ENCODE assay signal across 12 cellular contexts in genomic region chr3:49902511-49903345, GRCh38. TPM values are rescaled to one million over a fixed set of nuclear protein-coding genes. Genes with fewer than 3 reads are reported as not detected.
DNase-seq lines count a peak whose midpoint lies in the region; ATAC-seq and TF ChIP-seq lines count a peak whose summit lies in the region.
"Had no signal": no experiment of that assay in that cellular context is flagged by ENCODE, and none has a peak within 500 bp of the region (broad histone marks: within the 10 kb centered on the region; RNA-seq: fewer than 3 reads in every experiment).

No MANE protein-coding gene starts in this region.

- no peak for TF ChIP-seq CTCF in activated CD8-positive, alpha-beta T cell treated with anti-CD3 and anti-CD28 coated beads for 36 hours (IDR thresholded peaks at IDR 0.05)
- TF ChIP-seq CTCF in esophagus squamous epithelium (IDR thresholded peaks at IDR 0.05), result no peak
- no peak for TF ChIP-seq CTCF in suprapubic skin (IDR thresholded peaks at IDR 0.05)

- H3K9me3 ChIP-seq in esophagus squamous epithelium (no peaks in the 10 kb centered on the region), suprapubic skin (no peaks in the 10 kb centered on the region)
- H3K9me3 ChIP-seq: prostate gland had no signal

- H3K4me3 ChIP-seq in esophagus squamous epithelium, result peak overlapping the region; percentile 28 to 63 (median 50)
- peak overlapping the region; percentile 52 for H3K4me3 ChIP-seq in suprapubic skin

- H3K27ac ChIP-seq in esophagus squamous epithelium (peak overlapping the region; percentile 84 to 91 (median 88)), suprapubic skin (peak overlapping the region; percentile 82), caudate nucleus (ENCODE audit: low read depth, low read length) (no peak overlapping the region)

- CTCF ChIA-PET in activated CD8-positive, alpha-beta T cell treated with anti-CD3 and anti-CD28 coated beads, Interleukin-2, amount 10 ng/mL, durations not matched to agents 7 days and 5 days (lab: Charles Lee), result interaction anchor here (0.7 to 2.9 kb wide), 3 partner anchors 44 to 63 kb away, joined by 3 to 15 read pairs (median 11); no protein-coding TSS in a partner anchor
- CTCF ChIA-PET in activated CD8-positive, alpha-beta T cell treated with anti-CD3 and anti-CD28 coated beads for 36 hours (lab: Charles Lee), result interaction anchor here (1.3 to 3.4 kb wide), 2 partner anchors 63 to 100 kb away, joined by 4 to 12 read pairs; partner anchors contain the start of gene INKA1

- peaks cover 39% of the 10 kb centered on the region for H3K4me1 Mint-ChIP-seq in activated CD8-positive, alpha-beta T cell treated with anti-CD3 and anti-CD28 coated beads, Interleukin-2, amount 10 ng/mL, durations not matched to agents 7 days and 5 days (ENCODE audit: low read depth)
- peaks cover 20% of the 10 kb centered on the region for H3K4me1 Mint-ChIP-seq in activated CD8-positive, alpha-beta T cell treated with anti-CD3 and anti-CD28 coated beads for 36 hours (ENCODE audit: low read depth)

- H3K36me3 Mint-ChIP-seq in activated CD8-positive, alpha-beta T cell treated with anti-CD3 and anti-CD28 coated beads, Interleukin-2, amount 10 ng/mL, durations not matched to agents 7 days and 5 days (ENCODE audit: low read depth), result peaks cover 3% of the 10 kb centered on the region
- H3K36me3 Mint-ChIP-seq in activated CD8-positive, alpha-beta T cell treated with anti-CD3 and anti-CD28 coated beads for 36 hours (ENCODE audit: low read depth), result peaks cover 2% of the 10 kb centered on the region
- H3K36me3 Mint-ChIP-seq: activated CD4-positive, alpha-beta memory T cell treated with anti-CD3 and anti-CD28 coated beads for 36 hours had no signal

- WGBS in esophagus squamous epithelium, 2 donors, result 40 to 60% methylated on average over 1 to 13 of the region's 44 CpGs
- 74% methylated on average over 31 of the region's 44 CpGs for WGBS in suprapubic skin

- TF ChIP-seq POLR2A in esophagus squamous epithelium (IDR thresholded peaks at IDR 0.05) (no peak), suprapubic skin (IDR thresholded peaks at IDR 0.05) (no peak)

- H3K4me3 Mint-ChIP-seq in activated CD8-positive, alpha-beta T cell treated with anti-CD3 and anti-CD28 coated beads, Interleukin-2, amount 10 ng/mL, durations not matched to agents 7 days and 5 days, result peak overlapping the region; percentile 38
- no peak overlapping the region for H3K4me3 Mint-ChIP-seq in activated CD8-positive, alpha-beta T cell treated with anti-CD3 and anti-CD28 coated beads for 36 hours
- H3K4me3 Mint-ChIP-seq: activated CD4-positive, alpha-beta memory T cell treated with anti-CD3 and anti-CD28 coated beads for 36 hours had no signal

- ATAC-seq in activated CD8-positive, alpha-beta T cell treated with anti-CD3 and anti-CD28 coated beads, Interleukin-2, amount 10 ng/mL, durations not matched to agents 7 days and 5 days, result no peak
- ATAC-seq in activated CD8-positive, alpha-beta T cell treated with anti-CD3 and anti-CD28 coated beads for 36 hours, result no peak
- ATAC-seq in HG02763 (IDR thresholded peaks at IDR 0.05; ENCODE audit: unreplicated experiment), result no peak

- H3K27me3 Mint-ChIP-seq in activated CD8-positive, alpha-beta T cell treated with anti-CD3 and anti-CD28 coated beads, Interleukin-2, amount 10 ng/mL, durations not matched to agents 7 days and 5 days (ENCODE audit: low read depth), result no peaks in the 10 kb centered on the region
- H3K27me3 Mint-ChIP-seq in activated CD8-positive, alpha-beta T cell treated with anti-CD3 and anti-CD28 coated beads for 36 hours, result no peaks in the 10 kb centered on the region
- H3K27me3 Mint-ChIP-seq: activated CD4-positive, alpha-beta memory T cell treated with anti-CD3 and anti-CD28 coated beads for 36 hours had no signal

- TF ChIP-seq EP300 in suprapubic skin (IDR thresholded peaks at IDR 0.05), result no peak

- H3K9me3 Mint-ChIP-seq in activated CD8-positive, alpha-beta T cell treated with anti-CD3 and anti-CD28 coated beads, Interleukin-2, amount 10 ng/mL, durations not matched to agents 7 days and 5 days (ENCODE audit: insufficient read depth), result no peaks in the 10 kb centered on the region
- H3K9me3 Mint-ChIP-seq in activated CD8-positive, alpha-beta T cell treated with anti-CD3 and anti-CD28 coated beads for 36 hours, result no peaks in the 10 kb centered on the region
- H3K9me3 Mint-ChIP-seq: activated CD4-positive, alpha-beta memory T cell treated with anti-CD3 and anti-CD28 coated beads for 36 hours had no signal

- intact Hi-C loops in activated CD8-positive, alpha-beta T cell treated with anti-CD3 and anti-CD28 coated beads for 36 hours (cut with micrococcal nuclease), result no loop called here
- intact Hi-C loops in esophagus squamous epithelium (cut with DNase I), result loop anchor here (5.0 kb wide), 1 partner anchor 100 kb away; the partner anchor contains the start of gene INKA1

- H3K36me3 ChIP-seq in esophagus squamous epithelium (peaks cover 0 to 10% (median 0%) of the 10 kb centered on the region in 3 donors), suprapubic skin (no peaks in the 10 kb centered on the region)
- H3K36me3 ChIP-seq: prostate gland had no signal

- POLR2A ChIA-PET in activated CD8-positive, alpha-beta T cell treated with anti-CD3 and anti-CD28 coated beads, Interleukin-2, amount 10 ng/mL, durations not matched to agents 7 days and 5 days (lab: Charles Lee), result interaction anchor here (0.7 to 1.4 kb wide), 3 partner anchors 26 to 682 kb away, joined by 3 to 4 read pairs (median 3); no protein-coding TSS in a partner anchor
- POLR2A ChIA-PET in activated CD8-positive, alpha-beta T cell treated with anti-CD3 and anti-CD28 coated beads for 36 hours (lab: Charles Lee), result interaction anchor here (0.7 to 1.3 kb wide), 4 partner anchors 21 to 184 kb away, joined by 3 to 4 read pairs (median 3); no protein-coding TSS in a partner anchor

- H3K4me1 ChIP-seq in esophagus squamous epithelium (peaks cover 48 to 86% (median 49%) of the 10 kb centered on the region in 3 donors), suprapubic skin (peaks cover 69% of the 10 kb centered on the region)

- H3K27me3 ChIP-seq in esophagus squamous epithelium (no peaks in the 10 kb centered on the region), suprapubic skin (no peaks in the 10 kb centered on the region)

- no peak for DNase-seq in activated CD8-positive, alpha-beta T cell treated with anti-CD3 and anti-CD28 coated beads, Interleukin-2, amount 10 ng/mL, durations not matched to agents 7 days and 5 days
- no peak for DNase-seq in activated CD8-positive, alpha-beta T cell treated with anti-CD3 and anti-CD28 coated beads for 36 hours
- no peak for DNase-seq in esophagus squamous epithelium (lab: John Stamatoyannopoulos, UW)
- no peak for DNase-seq in suprapubic skin (ENCODE audit: low spot score in 2 of 2)
- DNase-seq in caudate nucleus (lab: John Stamatoyannopoulos, UW), result no peak
- DNase-seq: ACHN; activated CD4-positive, alpha-beta memory T cell treated with anti-CD3 and anti-CD28 coated beads for 36 hours; GOT3 had no signal

- no peak overlapping the region for H3K27ac Mint-ChIP-seq in activated CD8-positive, alpha-beta T cell treated with anti-CD3 and anti-CD28 coated beads, Interleukin-2, amount 10 ng/mL, durations not matched to agents 7 days and 5 days
- no peak overlapping the region for H3K27ac Mint-ChIP-seq in activated CD8-positive, alpha-beta T cell treated with anti-CD3 and anti-CD28 coated beads for 36 hours
- H3K27ac Mint-ChIP-seq: activated CD4-positive, alpha-beta memory T cell treated with anti-CD3 and anti-CD28 coated beads for 36 hours had no signal

RNA-seq across cellular contexts. Expression of gene MST1R, which starts 0.9 kb away (rescaled TPM):
- 1 to 10 TPM; 3.2 to 3.9 TPM for total RNA-seq in activated CD8-positive, alpha-beta T cell treated with anti-CD3 and anti-CD28 coated beads, Interleukin-2, amount 10 ng/mL, durations not matched to agents 7 days and 5 days
- total RNA-seq in activated CD8-positive, alpha-beta T cell treated with anti-CD3 and anti-CD28 coated beads for 36 hours, result 1 to 10 TPM in 1 of 2 experiments, under 1 TPM in 1; 0.79 to 1.1 TPM
- total RNA-seq in esophagus squamous epithelium (10 to 100 TPM in 3 of 4 donors, 1 to 10 TPM in 1; 5.4 to 26.5 (median 14.5) TPM), suprapubic skin (100 to 1,000 TPM in 1 of 4 donors, 10 to 100 TPM in 3; 37.7 to 129 (median 53.8) TPM)
- total RNA-seq: G401 had no signal

RNA-seq across cellular contexts. Expression of gene MON1A, which starts 26.9 kb away (rescaled TPM):
- total RNA-seq in activated CD8-positive, alpha-beta T cell treated with anti-CD3 and anti-CD28 coated beads, Interleukin-2, amount 10 ng/mL, durations not matched to agents 7 days and 5 days, result 10 to 100 TPM; 13.4 to 15.0 TPM
- total RNA-seq in activated CD8-positive, alpha-beta T cell treated with anti-CD3 and anti-CD28 coated beads for 36 hours, result 1 to 10 TPM; 6.9 to 8.5 TPM
- total RNA-seq in esophagus squamous epithelium, result 10 to 100 TPM; 12.9 to 17.2 (median 14.1) TPM
- 10 to 100 TPM in 3 of 4 donors, 1 to 10 TPM in 1; 6.2 to 15.6 (median 11.9) TPM for total RNA-seq in suprapubic skin

RNA-seq across cellular contexts. Expression of gene CAMKV, which starts 33.0 kb away (rescaled TPM):
- not detected for total RNA-seq in activated CD8-positive, alpha-beta T cell treated with anti-CD3 and anti-CD28 coated beads, Interleukin-2, amount 10 ng/mL, durations not matched to agents 7 days and 5 days
- total RNA-seq in activated CD8-positive, alpha-beta T cell treated with anti-CD3 and anti-CD28 coated beads for 36 hours, result 1 to 10 TPM; 1.8 to 2.1 TPM
- total RNA-seq in esophagus squamous epithelium (under 1 TPM in 1 of 4 donors, not detected in 3; 0.19 TPM), suprapubic skin (1 to 10 TPM in 1 of 4 donors, not detected in 3; 2.0 TPM)
- total RNA-seq: endothelial cell of umbilical vein had no signal

RNA-seq across cellular contexts. Expression of gene RBM6, which starts 37.2 kb away (rescaled TPM):
- 100 to 1,000 TPM; 104 to 112 TPM for total RNA-seq in activated CD8-positive, alpha-beta T cell treated with anti-CD3 and anti-CD28 coated beads, Interleukin-2, amount 10 ng/mL, durations not matched to agents 7 days and 5 days
- 10 to 100 TPM; 90.8 to 95.2 TPM for total RNA-seq in activated CD8-positive, alpha-beta T cell treated with anti-CD3 and anti-CD28 coated beads for 36 hours
- total RNA-seq in esophagus squamous epithelium (10 to 100 TPM; 32.2 to 85.1 (median 42.7) TPM), suprapubic skin (100 to 1,000 TPM in 2 of 4 donors, 10 to 100 TPM in 2; 73.5 to 222 (median 89.5) TPM)

RNA-seq across cellular contexts. Expression of gene TRAIP, which starts 46.4 kb away (rescaled TPM):
- 10 to 100 TPM; 32.0 to 32.9 TPM for total RNA-seq in activated CD8-positive, alpha-beta T cell treated with anti-CD3 and anti-CD28 coated beads, Interleukin-2, amount 10 ng/mL, durations not matched to agents 7 days and 5 days
- total RNA-seq in activated CD8-positive, alpha-beta T cell treated with anti-CD3 and anti-CD28 coated beads for 36 hours, result 10 to 100 TPM; 23.2 to 25.1 TPM
- total RNA-seq in esophagus squamous epithelium, result 10 to 100 TPM in 1 of 4 donors, 1 to 10 TPM in 3; 2.3 to 10.1 (median 4.1) TPM
- total RNA-seq in suprapubic skin, result 1 to 10 TPM; 3.4 to 8.4 (median 4.7) TPM
